In genomic region chr16:29645699-29646187, GRCh38 we compare ENCODE assay signal across 8 cellular contexts. TPM values are rescaled to one million over a fixed set of nuclear protein-coding genes. Genes with fewer than 3 reads are reported as not detected.
DNase-seq lines count a peak whose midpoint lies in the region; ATAC-seq and TF ChIP-seq lines count a peak whose summit lies in the region.

No MANE protein-coding gene starts in this region.

- no peak for TF ChIP-seq POLR2A in body of pancreas (IDR thresholded peaks at IDR 0.05)

- H3K27me3 Mint-ChIP-seq in type B pancreatic cell: no peaks in the 10 kb centered on the region

- no peak overlapping the region for H3K4me3 Mint-ChIP-seq in type B pancreatic cell

- DNase-seq in Daoy (ENCODE audit: low read depth) (peak; percentile 13), RPMI8226 (peak; percentile 51), inferior parietal cortex (ENCODE audit: extremely low spot score) (peak; percentile 29), type B pancreatic cell (ENCODE audit: extremely low spot score, unreplicated experiment) (no peak), body of pancreas (no peak)
- no peak for DNase-seq in stimulated activated CD4-positive, alpha-beta T cell treated with anti-CD3 and anti-CD28 coated beads, Interleukin-2, amount 100 ng/mL, for 24 hours

- H3K27ac ChIP-seq in body of pancreas: no peak overlapping the region

- no peaks in the 10 kb centered on the region for H3K36me3 Mint-ChIP-seq in type B pancreatic cell

- H3K4me3 ChIP-seq in body of pancreas: no peak overlapping the region

- no peak overlapping the region for H3K27ac Mint-ChIP-seq in type B pancreatic cell

- H3K27me3 ChIP-seq in body of pancreas: no peaks in the 10 kb centered on the region

- ATAC-seq in GM21737 (IDR thresholded peaks at IDR 0.05; ENCODE audit: unreplicated experiment) (peak; percentile 43), GM18868 (IDR thresholded peaks at IDR 0.05; ENCODE audit: unreplicated experiment) (no peak), body of pancreas (no peak)

- TF ChIP-seq CTCF in type B pancreatic cell (conservative IDR thresholded peaks at IDR 0.05) (no peak), body of pancreas (IDR thresholded peaks at IDR 0.05) (no peak)

- H3K9me3 ChIP-seq in body of pancreas: no peaks in the 10 kb centered on the region

- H3K4me1 Mint-ChIP-seq in type B pancreatic cell (ENCODE audit: unreplicated experiment): peaks cover 10% of the 10 kb centered on the region

- H3K36me3 ChIP-seq in body of pancreas (replicated peaks in 1 of 2; ENCODE audit: insufficient read depth in 1 of 2, low read depth in 2 of 2): no peaks in the 10 kb centered on the region

- no peaks in the 10 kb centered on the region for H3K4me1 ChIP-seq in body of pancreas

- intact Hi-C loops in body of pancreas (cut with DNase I): no loop called here

- WGBS in body of pancreas, 2 donors: 64 to 67% methylated on average over 4 of the region's 4 CpGs

- no peaks in the 10 kb centered on the region for H3K9me3 Mint-ChIP-seq in type B pancreatic cell

RNA-seq across cellular contexts. Expression of gene SPN, which starts 17.3 kb away (rescaled TPM):
- total RNA-seq in Daoy (2014; rRNA removed; shearing (Covaris generic)): 0.40 and 0.89 TPM in 2 replicates
- total RNA-seq in type B pancreatic cell (ENCODE audit: low replicate concordance) (0.14 and 0.31 TPM in 2 replicates), body of pancreas (1 to 10 TPM; 1.3 to 2.0 TPM)

RNA-seq across cellular contexts. Expression of gene QPRT, which starts 33.2 kb away (rescaled TPM):
- total RNA-seq in Daoy (2014; rRNA removed; shearing (Covaris generic)): 0.11 TPM in 1 of 2 replicates, not detected in the other
- total RNA-seq in type B pancreatic cell (ENCODE audit: low replicate concordance): 92.3 and 129 TPM in 2 replicates
- 10 to 100 TPM; 28.0 to 30.3 TPM for total RNA-seq in body of pancreas

Comparison
In these comparisons a context has a peak if more than half of its experiments do, and no peak if none do; other contexts are left out.
1. DNase-seq: peak in Daoy (single experiment), RPMI8226 (single experiment) and inferior parietal cortex (single experiment); none in type B pancreatic cell (single experiment), stimulated activated CD4-positive, alpha-beta T cell treated with anti-CD3 and anti-CD28 coated beads, Interleukin-2, amount 100 ng/mL, for 24 hours (0 of 2) and body of pancreas (0 of 4).
2. RNA of gene QPRT, which starts 33.2 kb away (total RNA-seq): 92.3 to 129 TPM in type B pancreatic cell and 28.0 to 30.3 TPM in body of pancreas; 0.11 TPM in Daoy; every median in the first group is over 10 times any median in the second.